ENCODE assay signal across 10 cellular contexts in the genomic region with DNA sequence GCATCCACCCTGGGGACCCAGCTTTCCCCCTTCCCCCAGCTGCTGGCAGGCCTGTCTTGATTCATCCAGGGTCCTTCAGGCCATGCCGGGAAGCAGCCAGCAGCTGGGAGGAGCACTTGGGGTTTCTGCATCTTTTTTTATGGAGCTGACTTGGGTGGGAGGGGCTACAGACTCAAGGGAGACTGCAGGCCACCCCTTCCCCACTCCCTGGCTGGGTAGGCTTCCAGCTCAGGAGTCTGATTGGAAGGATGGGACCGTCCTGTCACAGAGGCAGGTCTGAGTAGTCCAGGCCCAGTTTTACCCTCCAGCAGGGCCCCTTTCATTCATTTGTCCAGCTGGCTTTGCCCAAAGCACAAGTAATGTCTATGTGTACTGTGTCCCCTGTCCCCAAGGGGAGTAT. TPM values are rescaled to one million over a fixed set of nuclear protein-coding genes. Genes with fewer than 3 reads are reported as not detected.
"Had no signal": no experiment of that assay in that cellular context is flagged by ENCODE, and none has a peak within 500 bp of the region (broad histone marks: within the 10 kb centered on the region; RNA-seq: fewer than 3 reads in every experiment).

No MANE protein-coding gene starts in this region.

RNA-seq across cellular contexts. Expression of a gene that starts 12.2 kb away (rescaled TPM):
- total RNA-seq: OCI-LY7, Peyer's patch, Right ventricle myocardium inferior, Right ventricle myocardium superior, RPMI7951, SJCRH30, SJSA1, SK-MEL-5 had no signal
- polyA plus RNA-seq: SK-N-SH had no signal

RNA-seq across cellular contexts. Expression of a gene that starts 43.7 kb away (rescaled TPM):
- total RNA-seq: PC-9, Peyer's patch, Right ventricle myocardium inferior, Right ventricle myocardium superior, RPMI7951, SJCRH30, SJSA1 had no signal
- polyA plus RNA-seq: SK-N-SH had no signal
